Comparison of ENCODE assay signal across 25 cellular contexts in genomic region chr2:165539985-165540384, GRCh38.
DNase-seq lines count a peak whose midpoint lies in the region; ATAC-seq lines count a peak whose summit lies in the region.
"Had no signal": no experiment of that assay in that cellular context is flagged by ENCODE, and none has a peak within 500 bp of the region (broad histone marks: within the 10 kb centered on the region; RNA-seq: fewer than 3 reads in every experiment).

No MANE protein-coding gene starts in this region.

- H3K4me1 Mint-ChIP-seq in activated T-helper 2 cell treated with anti-CD3 and anti-CD28 coated beads, Interferon-gamma antibody, Interleukin-2, Interleukin-4, amounts not matched to agents 10 μg/mL and 5 μg/mL and 100 μg/mL, durations not matched to agents 14 hours and 24 hours and 36 hours (ENCODE audit: low read depth), result no peaks in the 10 kb centered on the region
- H3K4me1 Mint-ChIP-seq: immature natural killer cell had no signal

- H3K36me3 Mint-ChIP-seq in activated T-helper 2 cell treated with anti-CD3 and anti-CD28 coated beads, Interferon-gamma antibody, Interleukin-2, Interleukin-4, amounts not matched to agents 10 μg/mL and 5 μg/mL and 100 μg/mL, durations not matched to agents 14 hours and 24 hours and 36 hours (ENCODE audit: low read depth), result no peaks in the 10 kb centered on the region
- H3K36me3 Mint-ChIP-seq: immature natural killer cell had no signal

- H3K9me3 Mint-ChIP-seq in activated T-helper 2 cell treated with anti-CD3 and anti-CD28 coated beads, Interferon-gamma antibody, Interleukin-2, Interleukin-4, amounts not matched to agents 10 μg/mL and 5 μg/mL and 100 μg/mL, durations not matched to agents 14 hours and 24 hours and 36 hours, result no peaks in the 10 kb centered on the region
- H3K9me3 Mint-ChIP-seq: dendritic cell treated with granulocyte-macrophage colony-stimulating factor and Interleukin-4, amounts not matched to agents 40 ng/mL and 50 ng/mL, for 4 days; endodermal cell; HFFc6; T-helper 2 cell treated with Interferon-gamma antibody and Interleukin-4, amounts not matched to agents 5 μg/mL and 100 μg/mL, for 36 hours had no signal

- no peak overlapping the region for H3K4me3 Mint-ChIP-seq in activated T-helper 2 cell treated with anti-CD3 and anti-CD28 coated beads, Interferon-gamma antibody, Interleukin-2, Interleukin-4, amounts not matched to agents 10 μg/mL and 5 μg/mL and 100 μg/mL, durations not matched to agents 14 hours and 24 hours and 36 hours (ENCODE audit: low read depth)
- H3K4me3 Mint-ChIP-seq: dendritic cell treated with granulocyte-macrophage colony-stimulating factor and Interleukin-4, amounts not matched to agents 40 ng/mL and 50 ng/mL, for 4 days; endodermal cell; HFFc6; immature natural killer cell; T-helper 2 cell treated with Interferon-gamma antibody and Interleukin-4, amounts not matched to agents 5 μg/mL and 100 μg/mL, for 36 hours had no signal

- ATAC-seq in HG02678 (IDR thresholded peaks at IDR 0.05; ENCODE audit: unreplicated experiment), result no peak
- ATAC-seq: left lung, Panc1 had no signal

- H3K27ac Mint-ChIP-seq in activated T-helper 2 cell treated with anti-CD3 and anti-CD28 coated beads, Interferon-gamma antibody, Interleukin-2, Interleukin-4, amounts not matched to agents 10 μg/mL and 5 μg/mL and 100 μg/mL, durations not matched to agents 14 hours and 24 hours and 36 hours, result no peak overlapping the region
- H3K27ac Mint-ChIP-seq: dendritic cell treated with granulocyte-macrophage colony-stimulating factor and Interleukin-4, amounts not matched to agents 40 ng/mL and 50 ng/mL, for 4 days; endodermal cell; HFFc6; immature natural killer cell; T-helper 2 cell treated with Interferon-gamma antibody and Interleukin-4, amounts not matched to agents 5 μg/mL and 100 μg/mL, for 36 hours had no signal

- no peaks in the 10 kb centered on the region for H3K27me3 Mint-ChIP-seq in activated T-helper 2 cell treated with anti-CD3 and anti-CD28 coated beads, Interferon-gamma antibody, Interleukin-2, Interleukin-4, amounts not matched to agents 10 μg/mL and 5 μg/mL and 100 μg/mL, durations not matched to agents 14 hours and 24 hours and 36 hours (ENCODE audit: low read depth)
- H3K27me3 Mint-ChIP-seq: dendritic cell treated with granulocyte-macrophage colony-stimulating factor and Interleukin-4, amounts not matched to agents 40 ng/mL and 50 ng/mL, for 4 days had no signal

- DNase-seq in DMS153 (lab: John Stamatoyannopoulos, UW) (peak; percentile 61), M059J (ENCODE audit: low read depth) (peak; percentile 2), NCI-H2196 (lab: John Stamatoyannopoulos, UW; ENCODE audit: unreplicated experiment) (peak; percentile 56), astrocyte of the hippocampus (ENCODE audit: low read depth, low spot score) (peak; percentile 52), GOT3 (lab: John Stamatoyannopoulos, UW) (no peak)
- DNase-seq in activated T-helper 2 cell treated with anti-CD3 and anti-CD28 coated beads, Interferon-gamma antibody, Interleukin-2, Interleukin-4, amounts not matched to agents 10 μg/mL and 5 μg/mL and 100 μg/mL, durations not matched to agents 14 hours and 24 hours and 36 hours (ENCODE audit: low spot score), result no peak
- no peak for DNase-seq in stimulated activated CD4-positive, alpha-beta T cell treated with anti-CD3 and anti-CD28 coated beads, Interleukin-2, amount 100 ng/mL, for 24 hours
- DNase-seq: ACHN; activated CD4-positive, alpha-beta T cell treated with anti-CD3 and anti-CD28 coated beads for 4 hours; activated CD8-positive, alpha-beta memory T cell treated with anti-CD3 and anti-CD28 coated beads for 24 hours; activated gamma-delta T cell; endodermal cell; HFFc6; hippocampal formation; immature natural killer cell; left lung; mesendoderm; MV-4-11; NCI-H2227 treated with DMSO at 0.1 percent for 48 hours; SHP77; stimulated activated naive CD4-positive, alpha-beta T cell treated with Interleukin-2 at 50 U/mL for 16 hours had no signal

- intact Hi-C loops in activated T-helper 2 cell treated with anti-CD3 and anti-CD28 coated beads, Interferon-gamma antibody, Interleukin-2, Interleukin-4, amounts not matched to agents 10 μg/mL and 5 μg/mL and 100 μg/mL, durations not matched to agents 14 hours and 24 hours and 36 hours (cut with micrococcal nuclease), result no loop called here

Comparison
In these comparisons a context has a peak if more than half of its experiments do, and no peak if none do; other contexts are left out.
1. DNase-seq: peak in DMS153 (single experiment), M059J (single experiment), NCI-H2196 (single experiment) and astrocyte of the hippocampus (single experiment); none in GOT3 (single experiment), activated T-helper 2 cell treated with anti-CD3 and anti-CD28 coated beads, Interferon-gamma antibody, Interleukin-2, Interleukin-4, amounts not matched to agents 10 μg/mL and 5 μg/mL and 100 μg/mL, durations not matched to agents 14 hours and 24 hours and 36 hours (single experiment) and stimulated activated CD4-positive, alpha-beta T cell treated with anti-CD3 and anti-CD28 coated beads, Interleukin-2, amount 100 ng/mL, for 24 hours (0 of 2).